In genomic region chr11:32316846-32317525, GRCh38 we compare ENCODE assay signal across 18 cellular contexts.
DNase-seq lines count a peak whose midpoint lies in the region; ATAC-seq lines count a peak whose summit lies in the region.
"Had no signal": no experiment of that assay in that cellular context is flagged by ENCODE, and none has a peak within 500 bp of the region (broad histone marks: within the 10 kb centered on the region; RNA-seq: fewer than 3 reads in every experiment).

No MANE protein-coding gene starts in this region.

- ATAC-seq in memory B cell (ENCODE audit: low read depth): no peak
- ATAC-seq: Right ventricle myocardium inferior had no signal

- DNase-seq in ELR (ENCODE audit: low read depth) (peak; percentile 17), MV-4-11 (lab: John Stamatoyannopoulos, UW) (peak; percentile 71), memory B cell (ENCODE audit: low spot score in 2 of 2) (no peak), RKO (ENCODE audit: low spot score) (no peak), HK-2 (ENCODE audit: unreplicated experiment) (no peak), GM19240 (ENCODE audit: insufficient read length, low spot score) (no peak), NCI-H446 (lab: John Stamatoyannopoulos, UW) (no peak)
- no peak for DNase-seq in activated T-helper 1 cell treated with anti-CD3 and anti-CD28 coated beads, Interleukin-12 subunit alpha, Interleukin-12 subunit beta, Interleukin-2, Interleukin-4 antibody, amounts not matched to agents 30 ng/mL and 10 ng/mL and 1 ng/mL, durations not matched to agents 14 hours and 24 hours and 36 hours (ENCODE audit: low spot score)
- DNase-seq: activated CD4-positive, alpha-beta T cell treated with anti-CD3 and anti-CD28 coated beads for 48 hours; erythroblast; H9; hypothalamus; KG1; NCI-H1092; NCI-H2081; SW 1271 had no signal

- H3K27me3 Mint-ChIP-seq in activated T-helper 1 cell treated with anti-CD3 and anti-CD28 coated beads, Interleukin-12 subunit alpha, Interleukin-12 subunit beta, Interleukin-2, Interleukin-4 antibody, amounts not matched to agents 30 ng/mL and 10 ng/mL and 1 ng/mL, durations not matched to agents 14 hours and 24 hours and 36 hours (ENCODE audit: insufficient read depth): peaks cover 8% of the 10 kb centered on the region
- peaks cover 2% of the 10 kb centered on the region for H3K27me3 Mint-ChIP-seq in memory B cell

- no peak overlapping the region for H3K4me3 Mint-ChIP-seq in activated T-helper 1 cell treated with anti-CD3 and anti-CD28 coated beads, Interleukin-12 subunit alpha, Interleukin-12 subunit beta, Interleukin-2, Interleukin-4 antibody, amounts not matched to agents 30 ng/mL and 10 ng/mL and 1 ng/mL, durations not matched to agents 14 hours and 24 hours and 36 hours
- no peak overlapping the region for H3K4me3 Mint-ChIP-seq in memory B cell
- H3K4me3 Mint-ChIP-seq: H9 had no signal

- peak overlapping the region; percentile 57 for H3K27ac Mint-ChIP-seq in activated T-helper 1 cell treated with anti-CD3 and anti-CD28 coated beads, Interleukin-12 subunit alpha, Interleukin-12 subunit beta, Interleukin-2, Interleukin-4 antibody, amounts not matched to agents 30 ng/mL and 10 ng/mL and 1 ng/mL, durations not matched to agents 14 hours and 24 hours and 36 hours
- H3K27ac Mint-ChIP-seq in memory B cell: peak overlapping the region; percentile 68
- H3K27ac Mint-ChIP-seq: activated naive CD4-positive, alpha-beta T cell treated with anti-CD3 and anti-CD28 coated beads, Interleukin-2, amount 50 U/mL, for 72 hours; H9 had no signal

- intact Hi-C loops in activated T-helper 1 cell treated with anti-CD3 and anti-CD28 coated beads, Interleukin-12 subunit alpha, Interleukin-12 subunit beta, Interleukin-2, Interleukin-4 antibody, amounts not matched to agents 30 ng/mL and 10 ng/mL and 1 ng/mL, durations not matched to agents 14 hours and 24 hours and 36 hours (cut with micrococcal nuclease): no loop called here

- no peaks in the 10 kb centered on the region for H3K36me3 Mint-ChIP-seq in activated T-helper 1 cell treated with anti-CD3 and anti-CD28 coated beads, Interleukin-12 subunit alpha, Interleukin-12 subunit beta, Interleukin-2, Interleukin-4 antibody, amounts not matched to agents 30 ng/mL and 10 ng/mL and 1 ng/mL, durations not matched to agents 14 hours and 24 hours and 36 hours (ENCODE audit: low read depth)
- no peaks in the 10 kb centered on the region for H3K36me3 Mint-ChIP-seq in memory B cell
- H3K36me3 Mint-ChIP-seq: activated naive CD4-positive, alpha-beta T cell treated with anti-CD3 and anti-CD28 coated beads, Interleukin-2, amount 50 U/mL, for 72 hours had no signal

- peaks cover 8% of the 10 kb centered on the region for H3K4me1 Mint-ChIP-seq in activated T-helper 1 cell treated with anti-CD3 and anti-CD28 coated beads, Interleukin-12 subunit alpha, Interleukin-12 subunit beta, Interleukin-2, Interleukin-4 antibody, amounts not matched to agents 30 ng/mL and 10 ng/mL and 1 ng/mL, durations not matched to agents 14 hours and 24 hours and 36 hours (ENCODE audit: low read depth)
- no peaks in the 10 kb centered on the region for H3K4me1 Mint-ChIP-seq in memory B cell

- H3K9me3 Mint-ChIP-seq in activated T-helper 1 cell treated with anti-CD3 and anti-CD28 coated beads, Interleukin-12 subunit alpha, Interleukin-12 subunit beta, Interleukin-2, Interleukin-4 antibody, amounts not matched to agents 30 ng/mL and 10 ng/mL and 1 ng/mL, durations not matched to agents 14 hours and 24 hours and 36 hours: no peaks in the 10 kb centered on the region
- H3K9me3 Mint-ChIP-seq in memory B cell: no peaks in the 10 kb centered on the region
- H3K9me3 Mint-ChIP-seq: activated naive CD4-positive, alpha-beta T cell treated with anti-CD3 and anti-CD28 coated beads, Interleukin-2, amount 50 U/mL, for 72 hours; H9 had no signal

Comparison
In these comparisons a context has a peak if more than half of its experiments do, and no peak if none do; other contexts are left out.
1. DNase-seq: peak in ELR (single experiment) and MV-4-11 (single experiment); none in activated T-helper 1 cell treated with anti-CD3 and anti-CD28 coated beads, Interleukin-12 subunit alpha, Interleukin-12 subunit beta, Interleukin-2, Interleukin-4 antibody, amounts not matched to agents 30 ng/mL and 10 ng/mL and 1 ng/mL, durations not matched to agents 14 hours and 24 hours and 36 hours (single experiment), memory B cell (0 of 2), RKO (single experiment), HK-2 (single experiment), GM19240 (single experiment) and NCI-H446 (0 of 2).